ENCODE assay signal across 13 cellular contexts in the genomic region with DNA sequence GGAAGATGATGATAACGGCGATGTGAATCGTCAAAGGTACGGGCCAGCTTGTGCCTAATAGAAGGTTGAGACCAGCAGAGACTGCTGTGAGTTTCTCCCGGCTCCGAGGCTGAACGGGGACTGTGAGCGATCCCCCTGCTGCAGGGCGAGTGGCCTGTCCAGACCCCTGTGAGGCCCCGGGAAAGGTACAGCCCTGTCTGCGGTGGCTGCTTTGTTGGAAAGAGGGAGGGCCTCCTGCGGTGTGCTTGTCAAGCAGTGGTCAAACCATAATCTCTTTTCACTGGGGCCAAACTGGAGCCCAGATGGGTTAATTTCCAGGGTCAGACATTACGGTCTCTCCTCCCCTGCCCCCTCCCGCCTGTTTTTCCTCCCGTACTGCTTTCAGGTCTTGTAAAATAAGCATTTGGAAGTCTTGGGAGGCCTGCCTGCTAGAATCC. TPM values are rescaled to one million over a fixed set of nuclear protein-coding genes. Genes with fewer than 3 reads are reported as not detected.
DNase-seq lines count a peak whose midpoint lies in the region; ATAC-seq, FAIRE-seq and TF ChIP-seq lines count a peak whose summit lies in the region.
"Had no signal": no experiment of that assay in that cellular context is flagged by ENCODE, and none has a peak within 500 bp of the region (broad histone marks: within the 10 kb centered on the region; RNA-seq: fewer than 3 reads in every experiment).

No MANE protein-coding gene starts in this region.

- POLR2A ChIA-PET in GM12878 (lab: Charles Lee), result no interaction called here

- TF ChIP-seq POLR2A in GM12878 (IDR thresholded peaks at IDR 0.05; ENCODE audit: low read depth, low read length), result no peak

- TF ChIP-seq RAD21 in GM12878 (IDR thresholded peaks at IDR 0.05; ENCODE audit: insufficient read depth, low read depth, low read length), result no peak

- no peak overlapping the region for H3K9ac ChIP-seq in GM12878 (ENCODE audit: control insufficient read depth, insufficient read depth, low read length)

- H4K20me1 ChIP-seq in GM12878 (ENCODE audit: control insufficient read depth, insufficient read depth), result no peaks in the 10 kb centered on the region

- H3K4me3 ChIP-seq in HAP-1, result peak overlapping the region; percentile 32
- no peak overlapping the region for H3K4me3 ChIP-seq in GM12878
- H3K4me3 ChIP-seq in iPS-18c (ENCODE audit: insufficient read depth, low read depth, low read length), result peak overlapping the region; percentile 91
- H3K4me3 ChIP-seq in skin epidermis, result peak overlapping the region in 6 of 7 experiments; percentile 18 to 76 (median 69)

- TF ChIP-seq EP300 in GM12878 (IDR thresholded peaks at IDR 0.05; ENCODE audit: borderline replicate concordance in 1 of 2, control insufficient read depth in 1 of 2, low read depth in 2 of 2, low read length in 2 of 2), result no peak

- RAD21 ChIA-PET in GM12878 (lab: Charles Lee; ENCODE audit: unreplicated experiment), result no interaction called here

- in situ Hi-C loops in HAP-1 (cut with MboI; ENCODE audit: low sequenced_read_pairs), result no loop called here
- in situ Hi-C loops in GM12878 (cut with MboI), result no loop called here

- H3K4me2 ChIP-seq in GM12878 (ENCODE audit: control insufficient read depth, insufficient read depth), result no peak overlapping the region

- SMC1A ChIA-PET in GM12878 (lab: Charles Lee; ENCODE audit: uncharacterized antibody, unreplicated experiment), result no interaction called here

- H3K9me3 ChIP-seq in HAP-1 (no peaks in the 10 kb centered on the region), GM12878 (replicated peaks; ENCODE audit: control insufficient read depth, insufficient read depth, low read length) (no peaks in the 10 kb centered on the region; the same call in 2 of the 3 replicates), iPS-18c (ENCODE audit: control insufficient read depth, insufficient read depth, low read length) (no peaks in the 10 kb centered on the region)

- no peaks in the 10 kb centered on the region for H3K79me2 ChIP-seq in GM12878 (ENCODE audit: control insufficient read depth, insufficient read depth, low read length)

- no peak for TF ChIP-seq CTCF in GM12878 (IDR thresholded peaks at IDR 0.05 in 2 of 3, conservative IDR thresholded peaks at IDR 0.05 in 1 of 3; ENCODE audit: control insufficient read depth in 2 of 3, extremely low read depth in 1 of 3, insufficient read depth in 1 of 3, low read depth in 3 of 3, low read length in 3 of 3)

- CTCF ChIA-PET in GM12878 (lab: Yijun Ruan, JAX), result no interaction called here

- TSS peak; percentile 55 for BruUV-seq in GM12878 (replicated peaks; lab: Mats Ljungman, UMichigan)

- ATAC-seq in GM12878, result no peak

- H3K27ac ChIP-seq in GM12878 (ENCODE audit: control insufficient read depth, insufficient read depth) (no peak overlapping the region), skin epidermis (peak overlapping the region in 13 of 21 experiments; percentile 5 to 91 (median 39))

- no peaks in the 10 kb centered on the region for H3K27me3 ChIP-seq in HAP-1 (ENCODE audit: low read depth)
- H3K27me3 ChIP-seq in GM12878 (replicated peaks in 1 of 2; ENCODE audit: control insufficient read depth in 2 of 2, insufficient read depth in 2 of 2, low read length in 1 of 2), result peaks cover 0 to 18% of the 10 kb centered on the region in 2 experiments; a peak in 2 of 4 replicates

- 72% methylated on average over 15 of the region's 15 CpGs for WGBS in GM12878 (ENCODE audit: insufficient coverage, insufficient replicate concordance, low lambda C conversion rate, missing lambda C conversion rate)

- no peak overlapping the region for H2AFZ ChIP-seq in GM12878 (ENCODE audit: control insufficient read depth, low read depth, low read length)

- H3K4me1 ChIP-seq in HAP-1 (peaks cover 53% of the 10 kb centered on the region), GM12878 (ENCODE audit: control insufficient read depth, insufficient read depth, low read length) (no peaks in the 10 kb centered on the region; the same call in 1 of the 2 replicates)

- peak; percentile 69 to 78 for DNase-seq in HAP-1 (ENCODE audit: low spot score in 2 of 2)
- DNase-seq in GM12878 (ENCODE audit: low read depth, low spot score), result no peak
- DNase-seq in NCI-H2196 (lab: John Stamatoyannopoulos, UW; ENCODE audit: unreplicated experiment), result no peak
- DNase-seq in DMS153 (lab: John Stamatoyannopoulos, UW), result no peak
- no peak for DNase-seq in COLO829 (ENCODE audit: low spot score)
- DNase-seq in NCI-H2171 (lab: John Stamatoyannopoulos, UW), result no peak
- DNase-seq: GDM1; kidney glomerular epithelial cell; NCI-H1436 treated with DMSO at 0.1 percent for 48 hours; stimulated activated CD4-positive, alpha-beta T cell treated with anti-CD3 and anti-CD28 coated beads, Interleukin-2, amount 100 ng/mL, for 48 hours had no signal

- intact Hi-C loops in GM12878 (cut with micrococcal nuclease; ENCODE audit: unreplicated experiment), result loop anchor here (5.0 kb wide), 2 partner anchors 59 to 141 kb away; no protein-coding TSS in a partner anchor

- no peak for FAIRE-seq in GM12878 (lab: Jason Lieb, UNC)
- FAIRE-seq: bronchial epithelial cell had no signal

- H3K36me3 ChIP-seq in HAP-1 (replicated peaks) (peaks cover 6% of the 10 kb centered on the region), GM12878 (ENCODE audit: control insufficient read depth in 2 of 2, insufficient read depth in 2 of 2, low read length in 1 of 2) (no peaks in the 10 kb centered on the region)

TF ChIP-seq in GM12878, 131 proteins besides CTCF, POLR2A, EP300 and RAD21 (continues in another document):
- TF ChIP-seq SUPT20H (IDR thresholded peaks at IDR 0.05; ENCODE audit: borderline replicate concordance, control insufficient read depth, low read depth, low read length), result no peak
- TF ChIP-seq ZBTB4 (CRISPR knock-in tag; IDR thresholded peaks at IDR 0.05), result no peak
- TF ChIP-seq CREB1 (IDR thresholded peaks at IDR 0.05; ENCODE audit: low read depth), result no peak
- no peak for TF ChIP-seq ZSCAN29 (IDR thresholded peaks at IDR 0.05)
- TF ChIP-seq ZNF274 (IDR thresholded peaks at IDR 0.05; ENCODE audit: insufficient read depth, insufficient read length), result no peak
- TF ChIP-seq MTA2 (IDR thresholded peaks at IDR 0.05; ENCODE audit: low read depth), result no peak
- TF ChIP-seq RCOR1 (conservative IDR thresholded peaks at IDR 0.05; ENCODE audit: low read depth, low read length), result no peak

RNA-seq across cellular contexts. Expression of gene FZD7, which starts 3.0 kb away (rescaled TPM):
- total RNA-seq in GM12878 (2013; cell fraction: nucleolus; rRNA removed), result 3.2 and 4.0 TPM in 2 replicates
- 1.5 TPM in 2 replicates for total RNA-seq in GM12878 (2014; rRNA removed)
- total RNA-seq in GM12878 (2014; rRNA removed; fragmentation: Illumina TruSeq; extraction: Trizol), result 0.64 and 0.76 TPM in 2 replicates
- 2.4 and 2.6 TPM in 2 replicates for total RNA-seq in GM12878 (2021)
- 0.09 TPM for polyA plus RNA-seq in GM12878 (2011; ENCODE audit: low read depth)
- polyA plus RNA-seq in GM12878 (2011; rRNA removed), result 0.42 and 0.50 TPM in 2 replicates
- polyA plus RNA-seq in GM12878 (2011; cell fraction: cytosol; rRNA removed), result 0.60 and 0.69 TPM in 2 replicates
- 1.9 TPM in 2 replicates for polyA plus RNA-seq in GM12878 (2011; cell fraction: nucleus; rRNA removed)
- polyA plus RNA-seq in GM12878 (2012), result 0.23 and 0.29 TPM in 2 replicates
- polyA plus RNA-seq in GM12878 (2014; fragmentation: Illumina TruSeq; extraction: Trizol), result 0.75 and 1.3 TPM in 2 replicates
- under 1 TPM; 0.24 to 0.47 TPM for polyA plus RNA-seq in GM12878 (2014; fragmentation: Nextera tagmentation; extraction: Ambion mirVana)
- 1.1 and 1.3 TPM in 2 replicates for polyA plus RNA-seq in GM12878 (2014; rRNA removed)
- under 1 TPM; 0.47 to 0.88 TPM for polyA plus RNA-seq in GM12878 (2016; fragmentation: Nextera tagmentation; extraction: Ambion mirVana)
- polyA minus RNA-seq in GM12878 (2011; rRNA and poly(A)+ RNA removed), result 0.95 and 2.5 TPM in 2 replicates
- 1.1 and 1.2 TPM in 2 replicates for polyA minus RNA-seq in GM12878 (2011; cell fraction: cytosol; rRNA and poly(A)+ RNA removed)
- polyA minus RNA-seq in GM12878 (2011; cell fraction: nucleus; rRNA and poly(A)+ RNA removed), result 2.4 and 4.6 TPM in 2 replicates

RNA-seq across cellular contexts. Expression of gene KIAA2012, which starts 36.4 kb away (rescaled TPM):
- total RNA-seq in GM12878 (2013; cell fraction: nucleolus; rRNA removed), result not detected in 2 replicates
- not detected in 2 replicates for total RNA-seq in GM12878 (2014; rRNA removed)
- not detected in 2 replicates for total RNA-seq in GM12878 (2014; rRNA removed; fragmentation: Illumina TruSeq; extraction: Trizol)
- not detected in 2 replicates for total RNA-seq in GM12878 (2021)
- polyA plus RNA-seq in GM12878 (2011; ENCODE audit: low read depth), result not detected
- polyA plus RNA-seq in GM12878 (2011; rRNA removed), result 0.04 TPM in 1 of 2 replicates, not detected in the other
- polyA plus RNA-seq in GM12878 (2011; cell fraction: cytosol; rRNA removed), result not detected in 2 replicates
- 0.12 TPM in 1 of 2 replicates, not detected in the other for polyA plus RNA-seq in GM12878 (2011; cell fraction: nucleus; rRNA removed)
- not detected in 2 replicates for polyA plus RNA-seq in GM12878 (2012)
- polyA plus RNA-seq in GM12878 (2014; fragmentation: Illumina TruSeq; extraction: Trizol), result not detected in 2 replicates
- polyA plus RNA-seq in GM12878 (2014; fragmentation: Nextera tagmentation; extraction: Ambion mirVana), result not detected
- not detected in 2 replicates for polyA plus RNA-seq in GM12878 (2014; rRNA removed)
- under 1 TPM in 1 of 2 experiments, not detected in 1; 0.03 TPM for polyA plus RNA-seq in GM12878 (2016; fragmentation: Nextera tagmentation; extraction: Ambion mirVana)
- polyA minus RNA-seq in GM12878 (2011; rRNA and poly(A)+ RNA removed), result not detected in 2 replicates
- not detected in 2 replicates for polyA minus RNA-seq in GM12878 (2011; cell fraction: cytosol; rRNA and poly(A)+ RNA removed)
- not detected in 2 replicates for polyA minus RNA-seq in GM12878 (2011; cell fraction: nucleus; rRNA and poly(A)+ RNA removed)
- total RNA-seq: bronchial epithelial cell had no signal

Comparison
In these comparisons a context has a peak if more than half of its experiments do, and no peak if none do; other contexts are left out.
1. DNase-seq: peak in HAP-1 (2 of 2); none in GM12878 (single experiment), NCI-H2196 (single experiment), DMS153 (single experiment), COLO829 (single experiment) and NCI-H2171 (single experiment).